8 cellular contexts compared by ENCODE assay signal in genomic region chr6:22737331-22737730, GRCh38.
DNase-seq lines count a peak whose midpoint lies in the region; ATAC-seq and TF ChIP-seq lines count a peak whose summit lies in the region.

No MANE protein-coding gene starts in this region.

- no peaks in the 10 kb centered on the region for H3K27me3 ChIP-seq in left lung

- peaks cover 5% of the 10 kb centered on the region for H3K4me1 Mint-ChIP-seq in MCF 10A (ENCODE audit: insufficient read depth, unreplicated experiment)

- no peaks in the 10 kb centered on the region for H3K9me3 ChIP-seq in left lung

- no peak overlapping the region for H3K27ac ChIP-seq in left lung

- H3K36me3 ChIP-seq in left lung: no peaks in the 10 kb centered on the region

- intact Hi-C loops in MCF 10A (cut with micrococcal nuclease) (loop anchor here (5.0 kb wide), 1 partner anchor 1140 kb away; no protein-coding TSS in a partner anchor), left lung (cut with DNase I) (no loop called here)

- peak; percentile 31 for TF ChIP-seq CTCF in MCF 10A (IDR thresholded peaks at IDR 0.05; ENCODE audit: unreplicated experiment)
- TF ChIP-seq CTCF in left lung (IDR thresholded peaks at IDR 0.05): peak; percentile 16 to 48

- DNase-seq in C1 segment of cervical spinal cord (lab: John Stamatoyannopoulos, UW) (peak in 8 of 14 donors; percentile 4 to 60 (median 26)), HuH-7 (ENCODE audit: low spot score) (peak; percentile 10), MCF 10A (ENCODE audit: unreplicated experiment) (peak; percentile 33), left lung (peak in 1 of 2 donors; percentile 32), NCI-H2227 (lab: John Stamatoyannopoulos, UW; ENCODE audit: unreplicated experiment) (no peak), cortex of kidney (lab: John Stamatoyannopoulos, UW) (no peak), T-helper 1 cell (no peak)
- no peak for DNase-seq in stimulated activated CD4-positive, alpha-beta T cell treated with anti-CD3 and anti-CD28 coated beads, Interleukin-2, amount 100 ng/mL, for 48 hours

- peaks cover 15% of the 10 kb centered on the region for H3K9me3 Mint-ChIP-seq in MCF 10A (ENCODE audit: unreplicated experiment)

- no peaks in the 10 kb centered on the region for H3K27me3 Mint-ChIP-seq in MCF 10A (ENCODE audit: insufficient read depth, unreplicated experiment)

- CTCF ChIA-PET in MCF 10A (lab: Yijun Ruan, JAX): interaction anchor here (0.5 to 1.7 kb wide), 5 partner anchors 9 to 1311 kb away, joined by 3 to 6 read pairs (median 4); no protein-coding TSS in a partner anchor

- H3K4me1 ChIP-seq in left lung: peaks cover 0 to 4% of the 10 kb centered on the region in 2 donors

- BruUV-seq in MCF 10A (replicated peaks; lab: Mats Ljungman, UMichigan): no TSS peak

- POLR2A ChIA-PET in MCF 10A (lab: Yijun Ruan, JAX): interaction anchor here (1.1 kb wide), 1 partner anchor 295 kb away, joined by 4 read pairs; no protein-coding TSS in a partner anchor

- ATAC-seq in left lung: peak; percentile 67

- no peaks in the 10 kb centered on the region for H3K36me3 Mint-ChIP-seq in MCF 10A (ENCODE audit: insufficient read depth, unreplicated experiment)

- H3K4me3 ChIP-seq in left lung: no peak overlapping the region

- H3K4me3 Mint-ChIP-seq in MCF 10A (ENCODE audit: unreplicated experiment): no peak overlapping the region

- H3K27ac Mint-ChIP-seq in MCF 10A (ENCODE audit: low read depth, unreplicated experiment): no peak overlapping the region

Comparison
In these comparisons a context has a peak if more than half of its experiments do, and no peak if none do; other contexts are left out.
1. DNase-seq: peak in C1 segment of cervical spinal cord (8 of 14), HuH-7 (single experiment) and MCF 10A (single experiment); none in stimulated activated CD4-positive, alpha-beta T cell treated with anti-CD3 and anti-CD28 coated beads, Interleukin-2, amount 100 ng/mL, for 48 hours (0 of 2), NCI-H2227 (single experiment), cortex of kidney (single experiment) and T-helper 1 cell (0 of 5).